ENCODE assay signal across 17 cellular contexts in genomic region chrX:132369650-132370049, GRCh38.
DNase-seq lines count a peak whose midpoint lies in the region; ATAC-seq and TF ChIP-seq lines count a peak whose summit lies in the region.
"Had no signal": no experiment of that assay in that cellular context is flagged by ENCODE, and none has a peak within 500 bp of the region (broad histone marks: within the 10 kb centered on the region; RNA-seq: fewer than 3 reads in every experiment).

No MANE protein-coding gene starts in this region.

- CTCF ChIA-PET in WTC11 (lab: Charles Lee): no interaction called here

- no peaks in the 10 kb centered on the region for H3K4me1 ChIP-seq in mucosa of descending colon (ENCODE audit: low read depth)

- no peaks in the 10 kb centered on the region for H3K9me3 Mint-ChIP-seq in WTC11
- H3K9me3 Mint-ChIP-seq: CD4-positive, alpha-beta T cell; IgD-negative memory B cell had no signal

- H3K4me1 Mint-ChIP-seq in WTC11: peaks cover 15% of the 10 kb centered on the region

- H3K36me3 ChIP-seq in mucosa of descending colon (ENCODE audit: low read depth): no peaks in the 10 kb centered on the region

- no peaks in the 10 kb centered on the region for H3K36me3 Mint-ChIP-seq in WTC11
- H3K36me3 Mint-ChIP-seq: IgD-negative memory B cell had no signal

- H3K4me3 ChIP-seq in mucosa of descending colon: no peak overlapping the region

- DNase-seq in HuH-7.5 (ENCODE audit: low spot score) (peak; percentile 1), WTC11 (ENCODE audit: low spot score) (no peak), left lobe of liver (ENCODE audit: low spot score) (peak; percentile 65), mucosa of descending colon (peak in 1 of 3 donors; percentile 4), T1000 (lab: John Stamatoyannopoulos, UW) (no peak)
- DNase-seq in stimulated activated CD4-positive, alpha-beta T cell treated with anti-CD3 and anti-CD28 coated beads, Interleukin-4, amount 100 ng/mL, for 4 hours: no peak
- no peak for DNase-seq in stimulated activated CD4-positive, alpha-beta T cell treated with anti-CD3 and anti-CD28 coated beads, Interleukin-12 subunit alpha, Interleukin-12 subunit beta, amount 100 ng/mL, for 4 hours
- DNase-seq: ACHN; AML-193; CD4-positive, alpha-beta T cell; DMS153; DMS79; GDM1; H9; KBM-7 had no signal

- ATAC-seq in WTC11 (no peak), left lobe of liver (peak; percentile 73), mucosa of descending colon (peak; percentile 29), GM21423 (IDR thresholded peaks at IDR 0.05; ENCODE audit: unreplicated experiment) (no peak)

- POLR2A ChIA-PET in WTC11 (lab: Charles Lee): no interaction called here

- H3K27me3 Mint-ChIP-seq in WTC11 (ENCODE audit: low read depth): peaks cover 72% of the 10 kb centered on the region
- H3K27me3 Mint-ChIP-seq: CD4-positive, alpha-beta T cell; IgD-negative memory B cell had no signal

- H3K9me3 ChIP-seq in mucosa of descending colon: no peaks in the 10 kb centered on the region

- intact Hi-C loops in mucosa of descending colon (cut with DNase I, micrococcal nuclease): no loop called here

- no peak overlapping the region for H3K27ac Mint-ChIP-seq in WTC11
- H3K27ac Mint-ChIP-seq: CD4-positive, alpha-beta T cell; H9 had no signal

- H3K4me3 Mint-ChIP-seq in WTC11: no peak overlapping the region
- H3K4me3 Mint-ChIP-seq: CD4-positive, alpha-beta T cell; H9; IgD-negative memory B cell had no signal

- TF ChIP-seq CTCF in WTC11 (IDR thresholded peaks at IDR 0.05) (no peak), mucosa of descending colon (IDR thresholded peaks at IDR 0.05) (no peak)

TF ChIP-seq in WTC11, 78 proteins besides CTCF, POLR2A, EP300 and RAD21:
- peak; percentile 85 for TF ChIP-seq GABPB1 (CRISPR knock-in tag; IDR thresholded peaks at IDR 0.05)
- no peak for TF ChIP-seq IRF1 (CRISPR knock-in tag; IDR thresholded peaks at IDR 0.05)
- TF ChIP-seq ZBTB21 (CRISPR knock-in tag; IDR thresholded peaks at IDR 0.05; ENCODE audit: borderline replicate concordance): no peak

Comparison
In these comparisons a context has a peak if more than half of its experiments do, and no peak if none do; other contexts are left out.
1. DNase-seq: peak in HuH-7.5 (single experiment) and left lobe of liver (single experiment); none in WTC11 (single experiment), T1000 (single experiment), stimulated activated CD4-positive, alpha-beta T cell treated with anti-CD3 and anti-CD28 coated beads, Interleukin-4, amount 100 ng/mL, for 4 hours (0 of 2) and stimulated activated CD4-positive, alpha-beta T cell treated with anti-CD3 and anti-CD28 coated beads, Interleukin-12 subunit alpha, Interleukin-12 subunit beta, amount 100 ng/mL, for 4 hours (single experiment).
2. ATAC-seq: peak in left lobe of liver (single experiment) and mucosa of descending colon (single experiment); none in WTC11 (single experiment) and GM21423 (single experiment).